Comparison of ENCODE assay signal across 35 cellular contexts in the genomic region with DNA sequence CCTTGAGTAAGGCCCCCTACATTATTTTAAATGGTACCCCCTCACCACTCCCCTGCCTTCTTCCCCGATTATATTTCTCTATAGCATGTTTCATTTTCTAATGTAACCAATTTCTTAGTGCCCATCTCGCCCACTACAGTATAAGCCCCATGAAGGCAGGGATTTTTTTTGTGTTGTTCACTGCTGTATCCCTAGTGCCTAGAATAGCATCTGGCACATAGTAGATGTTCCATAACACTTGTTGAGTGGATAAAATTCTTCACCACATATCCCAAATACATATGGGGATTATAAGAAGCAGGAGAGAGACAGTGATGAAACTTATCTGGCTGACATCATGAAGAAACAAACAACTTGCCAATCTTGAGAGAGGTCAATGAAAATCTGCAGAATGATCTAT.
"Had no signal": no experiment of that assay in that cellular context is flagged by ENCODE, and none has a peak within 500 bp of the region (broad histone marks: within the 10 kb centered on the region; RNA-seq: fewer than 3 reads in every experiment).

No MANE protein-coding gene starts in this region.

- H3K27ac Mint-ChIP-seq: activated B cell treated with CpG ODN at 0.5 μM for 24 hours; activated CD4-positive, alpha-beta memory T cell treated with anti-CD3 and anti-CD28 coated beads for 36 hours had no signal

- H3K27me3 Mint-ChIP-seq: activated B cell treated with CpG ODN at 0.5 μM for 24 hours; activated CD4-positive, alpha-beta memory T cell treated with anti-CD3 and anti-CD28 coated beads for 36 hours; T-cell had no signal

- DNase-seq: activated B cell treated with CpG ODN at 0.5 μM for 24 hours; activated CD4-positive, alpha-beta memory T cell treated with anti-CD3 and anti-CD28 coated beads for 36 hours; activated CD4-positive, alpha-beta T cell treated with anti-CD3 and anti-CD28 coated beads for 4 hours; activated CD4-positive, alpha-beta T cell treated with anti-CD3 and anti-CD28 coated beads, Interleukin-2, amount 50 U/mL, for 1 hour; activated CD4-positive, CD25-positive, alpha-beta regulatory T cell treated with anti-CD3 and anti-CD28 coated beads, Interleukin-2, amount 50 U/mL, for 72 hours; activated CD8-positive, alpha-beta memory T cell treated with anti-CD3 and anti-CD28 coated beads, Interleukin-2, amount 50 U/mL, for 4 hours; activated effector memory CD4-positive, alpha-beta T cell treated with anti-CD3 and anti-CD28 coated beads, Interleukin-2, amount 50 U/mL, for 16 hours; activated naive CD4-positive, alpha-beta T cell; activated T-cell treated with anti-CD3 and anti-CD28 coated beads for 4 hours; activated T-cell treated with anti-CD3 and anti-CD28 coated beads, Interleukin-2, amount 50 U/mL, for 48 hours; body of pancreas; Karpas-422; KBM-7; MG63; NCI-H1048; NCI-H1105 treated with DMSO at 0.1 percent for 48 hours; NCI-H1436; NCI-H1694; NCI-H1930; NCI-H2081 treated with DMSO at 0.1 percent for 48 hours; NCI-H345; NCI-H524 treated with DMSO at 0.1 percent for 48 hours; NK-92 treated with Interleukin-12 subunit alpha and Interleukin-12 subunit beta, amount 100 ng/mL, for 24 hours; PC-3; Peyer's patch; RPMI8226; SIG-M5; T-cell; T-helper 2 cell; T-helper 9 cell had no signal

- H3K4me1 ChIP-seq: body of pancreas, breast epithelium, Peyer's patch had no signal

- H3K4me3 ChIP-seq: adrenal gland, body of pancreas, breast epithelium, MG63, Peyer's patch had no signal

- H3K27ac ChIP-seq: body of pancreas, breast epithelium, Peyer's patch, VCaP had no signal

- H3K9me3 ChIP-seq: adrenal gland, body of pancreas, Peyer's patch had no signal

- H3K4me3 Mint-ChIP-seq: activated B cell treated with CpG ODN at 0.5 μM for 24 hours; activated CD4-positive, alpha-beta memory T cell treated with anti-CD3 and anti-CD28 coated beads for 36 hours; T-cell had no signal

- H3K9me3 Mint-ChIP-seq: activated naive CD4-positive, alpha-beta T cell treated with anti-CD3 and anti-CD28 coated beads, Interleukin-2, amount 50 U/mL, for 72 hours had no signal

- ATAC-seq: activated naive CD4-positive, alpha-beta T cell treated with anti-CD3 and anti-CD28 coated beads, Interleukin-2, amount 50 U/mL, for 72 hours; body of pancreas; PC-3; SK-N-SH treated with all-trans-retinoic acid at 6 μM for 48 hours; T-cell had no signal

- H3K27me3 ChIP-seq: adrenal gland, body of pancreas, breast epithelium, MG63, Peyer's patch had no signal
